9 cellular contexts compared by ENCODE assay signal in the genomic region with DNA sequence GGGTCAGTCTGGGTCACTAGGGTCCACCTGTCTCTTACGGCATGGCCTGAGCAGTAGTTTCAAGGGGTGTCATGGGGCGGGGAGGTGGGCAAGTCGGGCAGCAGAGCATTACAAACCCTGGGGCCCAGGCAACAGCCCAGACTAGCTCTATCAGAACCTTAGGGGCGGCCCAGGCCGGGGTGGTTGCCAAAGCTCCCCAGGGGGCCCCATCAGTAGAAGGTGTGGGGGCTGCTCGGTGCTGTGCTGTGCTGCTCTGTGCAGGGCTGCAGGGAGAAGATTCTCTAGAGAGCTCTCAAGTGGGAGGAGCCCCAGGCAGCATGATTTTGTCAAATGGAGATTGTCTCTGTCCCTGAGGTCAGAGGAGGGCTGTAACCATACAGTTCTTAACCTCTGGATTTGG. TPM values are rescaled to one million over a fixed set of nuclear protein-coding genes. Genes with fewer than 3 reads are reported as not detected.
DNase-seq lines count a peak whose midpoint lies in the region; ATAC-seq and TF ChIP-seq lines count a peak whose summit lies in the region.
"Had no signal": no experiment of that assay in that cellular context is flagged by ENCODE, and none has a peak within 500 bp of the region (broad histone marks: within the 10 kb centered on the region; RNA-seq: fewer than 3 reads in every experiment).

No MANE protein-coding gene starts in this region.

- no peak for TF ChIP-seq CTCF in GM06990 (IDR thresholded peaks at IDR 0.05; ENCODE audit: insufficient read depth, low read length, poor library complexity, severe bottlenecking)
- TF ChIP-seq CTCF in ovary (IDR thresholded peaks at IDR 0.05) = no peak
- TF ChIP-seq CTCF in foreskin keratinocyte (conservative IDR thresholded peaks at IDR 0.05) = no peak

- no peaks in the 10 kb centered on the region for H3K9me3 Mint-ChIP-seq in activated naive CD4-positive, alpha-beta T cell treated with anti-CD3 and anti-CD28 coated beads, Interleukin-2, amount 50 U/mL, for 24 hours

- intact Hi-C loops in ovary (cut with DNase I) = loop anchor here in 2 of 4 donors (10.0 kb wide), 2 partner anchors 197 to 207 kb away; no protein-coding TSS in a partner anchor

- H3K4me3 ChIP-seq in GM06990 (replicated peaks; ENCODE audit: low read depth, low read length) (no peak overlapping the region; the same call in 1 of the 2 replicates), ovary (no peak overlapping the region)
- H3K4me3 ChIP-seq: cardiac muscle cell had no signal

- H3K4me3 Mint-ChIP-seq in activated naive CD4-positive, alpha-beta T cell treated with anti-CD3 and anti-CD28 coated beads, Interleukin-2, amount 50 U/mL, for 24 hours = peak overlapping the region; percentile 85

- H3K36me3 Mint-ChIP-seq in activated naive CD4-positive, alpha-beta T cell treated with anti-CD3 and anti-CD28 coated beads, Interleukin-2, amount 50 U/mL, for 24 hours = no peaks in the 10 kb centered on the region

- peaks cover 64% of the 10 kb centered on the region for H3K4me1 Mint-ChIP-seq in activated naive CD4-positive, alpha-beta T cell treated with anti-CD3 and anti-CD28 coated beads, Interleukin-2, amount 50 U/mL, for 24 hours

- H3K9me3 ChIP-seq in ovary = no peaks in the 10 kb centered on the region

- no peak overlapping the region for H3K27ac Mint-ChIP-seq in activated naive CD4-positive, alpha-beta T cell treated with anti-CD3 and anti-CD28 coated beads, Interleukin-2, amount 50 U/mL, for 24 hours

- no peaks in the 10 kb centered on the region for H3K36me3 ChIP-seq in GM06990 (ENCODE audit: control insufficient read depth, insufficient read depth, low read length)
- no peaks in the 10 kb centered on the region for H3K36me3 ChIP-seq in ovary
- H3K36me3 ChIP-seq: cardiac muscle cell had no signal

- H3K27me3 ChIP-seq in GM06990 (replicated peaks; ENCODE audit: control insufficient read depth, insufficient read depth, low read length) = no peaks in the 10 kb centered on the region; the same call in 1 of the 2 replicates
- H3K27me3 ChIP-seq in ovary = no peaks in the 10 kb centered on the region
- peaks cover 4% of the 10 kb centered on the region for H3K27me3 ChIP-seq in foreskin keratinocyte
- H3K27me3 ChIP-seq: cardiac muscle cell had no signal

- H3K4me1 ChIP-seq in ovary (ENCODE audit: insufficient read depth) (no peaks in the 10 kb centered on the region), foreskin keratinocyte (no peaks in the 10 kb centered on the region)

- H3K27ac ChIP-seq in ovary (no peak overlapping the region), foreskin keratinocyte (no peak overlapping the region)
- H3K27ac ChIP-seq: cardiac muscle cell had no signal

- no peak for TF ChIP-seq POLR2A in ovary (IDR thresholded peaks at IDR 0.05)

- no peak for TF ChIP-seq EP300 in ovary (IDR thresholded peaks at IDR 0.05)

- DNase-seq in GM06990 (ENCODE audit: extremely low read depth, insufficient read length) (peak; percentile 60), NCI-H226 (no peak), ovary (no peak), medulla oblongata (ENCODE audit: extremely low spot score) (no peak), foreskin keratinocyte (no peak)

- H3K27me3 Mint-ChIP-seq in activated naive CD4-positive, alpha-beta T cell treated with anti-CD3 and anti-CD28 coated beads, Interleukin-2, amount 50 U/mL, for 24 hours = no peaks in the 10 kb centered on the region

- ATAC-seq in GM19397 (IDR thresholded peaks at IDR 0.05; ENCODE audit: unreplicated experiment) (peak; percentile 32), HG03354 (IDR thresholded peaks at IDR 0.05; ENCODE audit: poor library complexity, severe bottlenecking, unreplicated experiment) (peak; percentile 51), foreskin keratinocyte (no peak)

- 41 to 52% (median 47%) methylated on average over 6 of the region's 6 CpGs for WGBS in ovary, 3 donors

RNA-seq across cellular contexts. Expression of gene SLC14A1, which starts 36.4 kb away (rescaled TPM):
- total RNA-seq in ovary (under 1 TPM in 6 of 7 donors, not detected in 1; 0.20 to 0.50 (median 0.43) TPM), foreskin keratinocyte (0.25 TPM in 1 of 2 replicates, not detected in the other)
- polyA plus RNA-seq in ovary (1 to 10 TPM in 1 of 2 donors, under 1 TPM in 1; 0.24 to 3.3 TPM), foreskin keratinocyte (0.01 and 0.21 TPM in 2 replicates)
- total RNA-seq: cardiac muscle cell had no signal
- polyA plus RNA-seq: cardiac muscle cell had no signal
